Comparison of ENCODE assay signal across 18 cellular contexts in genomic region chr6:36578030-36578825, GRCh38. TPM values are rescaled to one million over a fixed set of nuclear protein-coding genes. Genes with fewer than 3 reads are reported as not detected.
DNase-seq lines count a peak whose midpoint lies in the region; ATAC-seq, FAIRE-seq and TF ChIP-seq lines count a peak whose summit lies in the region.
"Had no signal": no experiment of that assay in that cellular context is flagged by ENCODE, and none has a peak within 500 bp of the region (broad histone marks: within the 10 kb centered on the region; RNA-seq: fewer than 3 reads in every experiment).

No MANE protein-coding gene starts in this region.

- no peaks in the 10 kb centered on the region for H3K9me3 ChIP-seq in astrocyte (ENCODE audit: insufficient read depth, low read depth, low read length)
- H3K9me3 ChIP-seq in testis: no peaks in the 10 kb centered on the region
- no peaks in the 10 kb centered on the region for H3K9me3 ChIP-seq in aorta (ENCODE audit: control insufficient read depth, low read length)

- TF ChIP-seq CTCF in astrocyte (IDR thresholded peaks at IDR 0.05; ENCODE audit: insufficient read depth, low read depth, low read length) (no peak), mesothelial cell of epicardium (IDR thresholded peaks at IDR 0.05; ENCODE audit: unreplicated experiment) (no peak), testis (IDR thresholded peaks at IDR 0.05) (no peak)

- no peaks in the 10 kb centered on the region for H4K20me1 ChIP-seq in astrocyte (ENCODE audit: insufficient read depth, low read length)

- H3K36me3 ChIP-seq in astrocyte (ENCODE audit: insufficient read depth, low read length) (no peaks in the 10 kb centered on the region), testis (ENCODE audit: low read depth, missing control alignments) (no peaks in the 10 kb centered on the region), aorta (ENCODE audit: control insufficient read depth in 1 of 2, insufficient read depth in 2 of 2, low read length in 1 of 2) (no peaks in the 10 kb centered on the region)

- H3K9ac ChIP-seq in astrocyte (ENCODE audit: low read length): peak overlapping the region; percentile 11

- H3K4me1 ChIP-seq in astrocyte (ENCODE audit: insufficient read depth, low read length) (peaks cover 22% of the 10 kb centered on the region), testis (peaks cover 26% of the 10 kb centered on the region), aorta (ENCODE audit: control insufficient read depth in 1 of 2, insufficient read depth in 2 of 2, low read length in 2 of 2) (no peaks in the 10 kb centered on the region)

- ATAC-seq in HG03439 (IDR thresholded peaks at IDR 0.05; ENCODE audit: unreplicated experiment): no peak
- no peak for ATAC-seq in aorta (ENCODE audit: low FRiP score)
- ATAC-seq: stimulated activated naive B cell treated with anti-CD40 and anti-IgM and Interleukin-4, amounts not matched to agents 10 μg/mL and 1 μg/mL and 100 μg/mL, for 72 hours had no signal

- no peak overlapping the region for H3K4me3 ChIP-seq in astrocyte (ENCODE audit: insufficient read depth, low read depth, low read length)
- no peak overlapping the region for H3K4me3 ChIP-seq in testis
- no peak overlapping the region for H3K4me3 ChIP-seq in aorta (ENCODE audit: low read length in 2 of 2)
- H3K4me3 ChIP-seq: SK-N-MC had no signal

- H3K36me3 Mint-ChIP-seq in astrocyte (ENCODE audit: low read depth, unreplicated experiment) (no peaks in the 10 kb centered on the region), mesothelial cell of epicardium (no peaks in the 10 kb centered on the region)
- H3K36me3 Mint-ChIP-seq: CD8-positive, alpha-beta memory T cell; stimulated activated naive B cell treated with anti-CD40 and anti-IgM and Interleukin-4, amounts not matched to agents 10 μg/mL and 1 μg/mL and 100 μg/mL, for 72 hours had no signal

- H3K4me3 Mint-ChIP-seq in astrocyte (ENCODE audit: unreplicated experiment) (peak overlapping the region; percentile 64), mesothelial cell of epicardium (no peak overlapping the region)
- H3K4me3 Mint-ChIP-seq: CD8-positive, alpha-beta memory T cell; stimulated activated naive B cell treated with anti-CD40 and anti-IgM and Interleukin-4, amounts not matched to agents 10 μg/mL and 1 μg/mL and 100 μg/mL, for 72 hours had no signal

- H3K27me3 Mint-ChIP-seq in astrocyte (ENCODE audit: low read depth, unreplicated experiment): no peaks in the 10 kb centered on the region
- H3K27me3 Mint-ChIP-seq in mesothelial cell of epicardium (ENCODE audit: low read depth): no peaks in the 10 kb centered on the region
- H3K27me3 Mint-ChIP-seq: stimulated activated naive B cell treated with anti-CD40 and anti-IgM and Interleukin-4, amounts not matched to agents 10 μg/mL and 1 μg/mL and 100 μg/mL, for 72 hours had no signal

- H3K4me2 ChIP-seq in astrocyte (ENCODE audit: low read length): peak overlapping the region; percentile 45

- 84 to 87% methylated on average over 9 of the region's 9 CpGs for WGBS in testis, 2 donors
- WGBS in aorta, 2 donors: 96 to 97% methylated on average over 9 of the region's 9 CpGs

- FAIRE-seq in astrocyte (lab: Jason Lieb, UNC): no peak
- FAIRE-seq: H54, kidney had no signal

- H3K79me2 ChIP-seq in astrocyte (ENCODE audit: insufficient read depth, low read length): no peaks in the 10 kb centered on the region

- H3K9me3 Mint-ChIP-seq in astrocyte (ENCODE audit: unreplicated experiment) (peaks cover 1% of the 10 kb centered on the region), mesothelial cell of epicardium (peaks cover 3% of the 10 kb centered on the region)
- H3K9me3 Mint-ChIP-seq: stimulated activated naive B cell treated with anti-CD40 and anti-IgM and Interleukin-4, amounts not matched to agents 10 μg/mL and 1 μg/mL and 100 μg/mL, for 72 hours had no signal

- no peak overlapping the region for H2AFZ ChIP-seq in astrocyte (ENCODE audit: low read depth, low read length)

- H3K27ac ChIP-seq in astrocyte (ENCODE audit: low read depth, low read length) (peak overlapping the region; percentile 10), testis (peak overlapping the region; percentile 31 to 86), aorta (ENCODE audit: low read depth in 1 of 2, low read length in 2 of 2) (no peak overlapping the region)
- H3K27ac ChIP-seq: SK-N-MC had no signal

- no peak for TF ChIP-seq POLR2A in testis (IDR thresholded peaks at IDR 0.05)

- H3K27me3 ChIP-seq in astrocyte (ENCODE audit: insufficient read depth, low read length) (no peaks in the 10 kb centered on the region), testis (no peaks in the 10 kb centered on the region), aorta (ENCODE audit: control insufficient read depth in 1 of 2, insufficient read depth in 2 of 2, low read length in 1 of 2) (no peaks in the 10 kb centered on the region)

- intact Hi-C loops in testis (cut with DNase I; ENCODE audit: low total_unique reads): no loop called here
- intact Hi-C loops in aorta (cut with DNase I): no loop called here

- DNase-seq in NCI-H226: peak; percentile 51
- no peak for DNase-seq in astrocyte (ENCODE audit: low read depth)
- DNase-seq in mesothelial cell of epicardium (ENCODE audit: low spot score in 2 of 2, unreplicated experiment in 2 of 2): no peak
- DNase-seq in testis: no peak
- no peak for DNase-seq in aorta
- DNase-seq in superior temporal gyrus (ENCODE audit: extremely low spot score): no peak
- DNase-seq: activated CD4-positive, CD25-positive, alpha-beta regulatory T cell; CD8-positive, alpha-beta memory T cell; foreskin melanocyte; kidney; NCI-H187; NCI-H748 treated with DMSO at 0.1 percent for 48 hours; retina; stimulated activated CD4-positive, alpha-beta T cell treated with anti-CD3 and anti-CD28 coated beads, Interleukin-4, amount 100 ng/mL, for 1 hour; stimulated activated naive B cell treated with anti-CD40 and anti-IgM and Interleukin-4, amounts not matched to agents 10 μg/mL and 1 μg/mL and 100 μg/mL, for 72 hours had no signal

- H3K4me1 Mint-ChIP-seq in astrocyte (ENCODE audit: low read depth, unreplicated experiment) (peaks cover 23% of the 10 kb centered on the region), mesothelial cell of epicardium (peaks cover 29% of the 10 kb centered on the region)

- H3K27ac Mint-ChIP-seq in astrocyte (ENCODE audit: unreplicated experiment) (peak overlapping the region; percentile 97), mesothelial cell of epicardium (peak overlapping the region; percentile 96)
- H3K27ac Mint-ChIP-seq: stimulated activated naive B cell treated with anti-CD40 and anti-IgM and Interleukin-4, amounts not matched to agents 10 μg/mL and 1 μg/mL and 100 μg/mL, for 72 hours had no signal

RNA-seq across cellular contexts. Expression of gene SRSF3, which starts 15.9 kb away (rescaled TPM):
- 237 and 260 TPM in 2 replicates for total RNA-seq in astrocyte
- 404 to 411 TPM (median 407 TPM) in 3 replicates for total RNA-seq in mesothelial cell of epicardium
- 100 to 1,000 TPM; 180 to 183 TPM for total RNA-seq in testis
- polyA plus RNA-seq in testis (ENCODE audit: insufficient read depth, low read depth, low replicate concordance): 289 TPM
- 100 to 1,000 TPM; 190 to 197 TPM for total RNA-seq in aorta
- 100 to 1,000 TPM; 160 to 193 TPM for polyA plus RNA-seq in aorta

RNA-seq across cellular contexts. Expression of gene STK38, which starts 30.9 kb away (rescaled TPM):
- total RNA-seq in astrocyte: 53.9 and 54.1 TPM in 2 replicates
- total RNA-seq in mesothelial cell of epicardium: 46.3 to 47.8 TPM (median 47.7 TPM) in 3 replicates
- total RNA-seq in testis: 10 to 100 TPM; 20.4 to 23.9 TPM
- 22.0 TPM for polyA plus RNA-seq in testis (ENCODE audit: insufficient read depth, low read depth, low replicate concordance)
- total RNA-seq in aorta: 10 to 100 TPM; 25.2 to 38.0 TPM
- 10 to 100 TPM; 14.9 to 16.2 TPM for polyA plus RNA-seq in aorta

Comparison
In these comparisons a context has a peak if more than half of its experiments do, and no peak if none do; other contexts are left out.
1. H3K27ac ChIP-seq: peak in astrocyte (single experiment) and testis (2 of 2); none in aorta (0 of 2).